8 cellular contexts compared by ENCODE assay signal in the genomic region with DNA sequence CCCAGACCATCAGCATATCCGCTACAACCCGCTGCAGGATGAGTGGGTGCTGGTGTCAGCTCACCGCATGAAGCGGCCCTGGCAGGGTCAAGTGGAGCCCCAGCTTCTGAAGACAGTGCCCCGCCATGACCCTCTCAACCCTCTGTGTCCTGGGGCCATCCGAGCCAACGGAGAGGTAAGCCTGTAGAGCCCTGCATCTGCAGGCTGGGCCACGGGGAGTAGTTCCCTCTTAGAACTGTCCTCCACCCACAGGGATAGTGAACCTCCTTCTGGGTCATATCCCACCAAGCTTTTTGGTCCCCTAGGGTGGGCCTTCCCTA. TPM values are rescaled to one million over a fixed set of nuclear protein-coding genes. Genes with fewer than 3 reads are reported as not detected.
A peak's percentile ranks its signal among the peaks of the same experiment; 100 is the strongest.
DNase-seq lines count a peak whose midpoint lies in the region; ATAC-seq and TF ChIP-seq lines count a peak whose summit lies in the region.

No MANE protein-coding gene starts in this region.

- CTCF ChIA-PET in CD8-positive, alpha-beta memory T cell (lab: Charles Lee) = interaction anchor here (1.1 to 8.6 kb wide), 14 partner anchors 9 to 56 kb away, joined by 4 to 141 read pairs (median 6); a partner anchor contains a TSS

- peaks cover 31 to 47% (median 40%) of the 10 kb centered on the region in 3 donors for H3K4me1 Mint-ChIP-seq in CD8-positive, alpha-beta memory T cell

- peak overlapping the region; percentile 83 for H3K27ac ChIP-seq in CD8-positive, alpha-beta memory T cell (ENCODE audit: low read depth, low read length)
- peak overlapping the region; percentile 82; the same call in 1 of the 2 replicates for H3K27ac ChIP-seq in MM.1S (ENCODE audit: low read length)
- peak overlapping the region; percentile 81 for H3K27ac ChIP-seq in neutrophil

- no peaks in the 10 kb centered on the region for H4K20me1 ChIP-seq in MM.1S (ENCODE audit: insufficient read depth, low read length)

- H3K36me3 Mint-ChIP-seq in CD8-positive, alpha-beta memory T cell = peaks cover 4 to 53% (median 6%) of the 10 kb centered on the region in 3 donors

- H3K27me3 Mint-ChIP-seq in CD8-positive, alpha-beta memory T cell = no peaks in the 10 kb centered on the region

- peaks cover 19% of the 10 kb centered on the region for H3K36me3 ChIP-seq in CD8-positive, alpha-beta memory T cell (ENCODE audit: insufficient read depth, low read length)
- H3K36me3 ChIP-seq in MM.1S (replicated peaks; ENCODE audit: insufficient read depth, low read length) (0 out of 2 replicates have a peak, but pooled peaks cover 3% of the 10 kb centered on the region), endocrine pancreas (ENCODE audit: control insufficient read depth, insufficient read depth, low read length) (no peaks in the 10 kb centered on the region), neutrophil (peaks cover 23% of the 10 kb centered on the region)

- no peaks in the 10 kb centered on the region for H3K27me3 ChIP-seq in CD8-positive, alpha-beta memory T cell (ENCODE audit: insufficient read depth, low read length, poor library complexity, severe bottlenecking)
- H3K27me3 ChIP-seq in MM.1S (replicated peaks; ENCODE audit: insufficient read depth, low read length) (no peaks in the 10 kb centered on the region), endocrine pancreas (ENCODE audit: control insufficient read depth, insufficient read depth, low read length) (no peaks in the 10 kb centered on the region), neutrophil (peaks cover 3% of the 10 kb centered on the region)

- ATAC-seq in GM19328 (IDR thresholded peaks at IDR 0.05; ENCODE audit: unreplicated experiment) (no peak), GM19035 (IDR thresholded peaks at IDR 0.05; ENCODE audit: unreplicated experiment) (no peak)

- H3K4me3 Mint-ChIP-seq in CD8-positive, alpha-beta memory T cell = peak overlapping the region; percentile 90 to 97 (median 93)

- H3K9ac ChIP-seq in MM.1S (ENCODE audit: low read length) = peak overlapping the region; percentile 80
- H3K9ac ChIP-seq in endocrine pancreas (ENCODE audit: control insufficient read depth, insufficient read depth, low read length) = peak overlapping the region; percentile 95

- H3K4me3 ChIP-seq in CD8-positive, alpha-beta memory T cell (ENCODE audit: low read length) = peak overlapping the region; percentile 95
- H3K4me3 ChIP-seq in MM.1S (ENCODE audit: low read length) = peak overlapping the region; percentile 95
- H3K4me3 ChIP-seq in endocrine pancreas (ENCODE audit: control insufficient read depth, insufficient read depth, low read length) = peak overlapping the region; percentile 73
- H3K4me3 ChIP-seq in neutrophil (ENCODE audit: low read depth in 1 of 2, low read length in 1 of 2) = peak overlapping the region; percentile 84 to 89

- peak overlapping the region; percentile 72 to 98 (median 91) for H3K27ac Mint-ChIP-seq in CD8-positive, alpha-beta memory T cell

- H3K4me1 ChIP-seq in CD8-positive, alpha-beta memory T cell (ENCODE audit: insufficient read depth, low read length) = peaks cover 30% of the 10 kb centered on the region
- H3K4me1 ChIP-seq in MM.1S (ENCODE audit: low read length) (peaks cover 14% of the 10 kb centered on the region), endocrine pancreas (ENCODE audit: control insufficient read depth, insufficient read depth, low read length) (no peaks in the 10 kb centered on the region), neutrophil (ENCODE audit: control insufficient read depth in 1 of 2, insufficient read depth in 1 of 2, low read depth in 1 of 2, low read length in 1 of 2) (peaks cover 19 to 25% of the 10 kb centered on the region in 2 experiments)

- H3F3A ChIP-seq in MM.1S (ENCODE audit: insufficient read depth, low read length) = peaks cover 15% of the 10 kb centered on the region

- DNase-seq in CD8-positive, alpha-beta memory T cell = no peak
- DNase-seq in MM.1S (no peak), activated gamma-delta T cell treated with Interleukin-2 at 50 U/mL for 16 hours (no peak)
- DNase-seq in stimulated activated naive CD4-positive, alpha-beta T cell treated with Interleukin-2 at 50 U/mL for 16 hours (lab: John Stamatoyannopoulos, UW) = no peak

- H3K4me2 ChIP-seq in MM.1S (ENCODE audit: low read depth, low read length) = peak overlapping the region; percentile 95

- no peaks in the 10 kb centered on the region for H3K9me3 Mint-ChIP-seq in CD8-positive, alpha-beta memory T cell

- TF ChIP-seq CTCF in MM.1S (IDR thresholded peaks at IDR 0.05; ENCODE audit: low read length) (no peak), neutrophil (IDR thresholded peaks at IDR 0.05) (no peak)

- H3K9me2 ChIP-seq in MM.1S (replicated peaks; ENCODE audit: insufficient read depth, low read length) = no peaks in the 10 kb centered on the region

- POLR2A ChIA-PET in CD8-positive, alpha-beta memory T cell (lab: Charles Lee) = interaction anchor here (1.0 to 3.3 kb wide), 6 partner anchors 9 to 36 kb away, joined by 3 to 66 read pairs (median 6); a partner anchor contains a TSS

- H3K9me3 ChIP-seq in CD8-positive, alpha-beta memory T cell (ENCODE audit: low read length) = no peaks in the 10 kb centered on the region
- H3K9me3 ChIP-seq in MM.1S (replicated peaks; ENCODE audit: insufficient read depth, low read length) (no peaks in the 10 kb centered on the region), endocrine pancreas (ENCODE audit: control insufficient read depth, low read length) (no peaks in the 10 kb centered on the region), neutrophil (no peaks in the 10 kb centered on the region)

- H3K79me2 ChIP-seq in MM.1S (ENCODE audit: low read length) = peaks cover 22% of the 10 kb centered on the region

- peak overlapping the region; percentile 97 for H2AFZ ChIP-seq in MM.1S (ENCODE audit: low read length)

RNA-seq across cellular contexts. Expression of a gene that starts 0.6 kb away (rescaled TPM):
- total RNA-seq in CD8-positive, alpha-beta memory T cell = 10 to 100 TPM; 41.7 to 43.0 TPM
- polyA plus RNA-seq in CD8-positive, alpha-beta memory T cell = 42.8 TPM

RNA-seq across cellular contexts. Expression of a gene that starts 4.9 kb away (rescaled TPM):
- total RNA-seq in CD8-positive, alpha-beta memory T cell = 10 to 100 TPM; 15.6 to 16.5 TPM
- 5.3 TPM for polyA plus RNA-seq in CD8-positive, alpha-beta memory T cell

RNA-seq across cellular contexts. Expression of a gene that starts 9.5 kb away (rescaled TPM):
- total RNA-seq in CD8-positive, alpha-beta memory T cell = 100 to 1,000 TPM; 138 to 141 TPM
- polyA plus RNA-seq in CD8-positive, alpha-beta memory T cell = 95.4 TPM

RNA-seq across cellular contexts. Expression of a gene that starts 15.4 kb away (rescaled TPM):
- total RNA-seq in CD8-positive, alpha-beta memory T cell = under 1 TPM; 0.35 to 0.39 TPM
- not detected for polyA plus RNA-seq in CD8-positive, alpha-beta memory T cell

RNA-seq across cellular contexts. Expression of a gene that starts 18.2 kb away (rescaled TPM):
- total RNA-seq in CD8-positive, alpha-beta memory T cell = under 1 TPM; 0.22 to 0.44 TPM
- polyA plus RNA-seq in CD8-positive, alpha-beta memory T cell = not detected
